ENCODE assay signal across 1 cellular context in the genomic region with DNA sequence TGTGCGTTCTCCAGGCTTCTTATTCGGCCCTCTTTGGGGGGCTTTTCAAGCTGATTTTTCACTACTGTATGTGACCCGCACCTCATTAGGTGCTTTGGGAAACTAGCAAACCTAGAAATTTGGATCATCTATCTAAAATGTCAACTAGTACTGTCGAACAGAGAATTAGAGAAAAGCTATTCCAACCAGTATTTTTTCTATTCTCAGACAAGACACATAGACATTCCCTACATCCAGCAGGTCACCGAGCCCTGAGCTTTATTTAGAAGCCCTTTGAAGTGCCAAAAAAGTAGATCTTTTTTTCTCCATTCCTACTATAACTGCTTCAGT.
TF ChIP-seq lines count a peak whose summit lies in the region.

No MANE protein-coding gene starts in this region.

TF ChIP-seq in HepG2, 621 proteins besides CTCF, POLR2A, EP300 and RAD21:
- no peak for TF ChIP-seq ZZZ3 (CRISPR knock-in tag; IDR thresholded peaks at IDR 0.05; ENCODE audit: borderline replicate concordance)
- TF ChIP-seq, protein P1, sequence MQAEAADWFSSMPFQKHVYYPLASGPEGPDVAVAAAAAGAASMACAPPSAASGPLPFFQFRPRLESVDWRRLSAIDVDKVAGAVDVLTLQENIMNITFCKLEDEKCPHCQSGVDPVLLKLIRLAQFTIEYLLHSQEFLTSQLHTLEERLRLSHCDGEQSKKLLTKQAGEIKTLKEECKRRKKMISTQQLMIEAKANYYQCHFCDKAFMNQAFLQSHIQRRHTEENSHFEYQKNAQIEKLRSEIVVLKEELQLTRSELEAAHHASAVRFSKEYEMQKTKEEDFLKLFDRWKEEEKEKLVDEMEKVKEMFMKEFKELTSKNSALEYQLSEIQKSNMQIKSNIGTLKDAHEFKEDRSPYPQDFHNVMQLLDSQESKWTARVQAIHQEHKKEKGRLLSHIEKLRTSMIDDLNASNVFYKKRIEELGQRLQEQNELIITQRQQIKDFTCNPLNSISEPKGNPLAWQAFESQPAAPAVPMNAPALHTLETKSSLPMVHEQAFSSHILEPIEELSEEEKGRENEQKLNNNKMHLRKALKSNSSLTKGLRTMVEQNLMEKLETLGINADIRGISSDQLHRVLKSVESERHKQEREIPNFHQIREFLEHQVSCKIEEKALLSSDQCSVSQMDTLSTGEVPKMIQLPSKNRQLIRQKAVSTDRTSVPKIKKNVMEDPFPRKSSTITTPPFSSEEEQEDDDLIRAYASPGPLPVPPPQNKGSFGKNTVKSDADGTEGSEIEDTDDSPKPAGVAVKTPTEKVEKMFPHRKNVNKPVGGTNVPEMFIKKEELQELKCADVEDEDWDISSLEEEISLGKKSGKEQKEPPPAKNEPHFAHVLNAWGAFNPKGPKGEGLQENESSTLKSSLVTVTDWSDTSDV (CRISPR knock-in tag; IDR thresholded peaks at IDR 0.05): no peak
- TF ChIP-seq, protein P2, sequence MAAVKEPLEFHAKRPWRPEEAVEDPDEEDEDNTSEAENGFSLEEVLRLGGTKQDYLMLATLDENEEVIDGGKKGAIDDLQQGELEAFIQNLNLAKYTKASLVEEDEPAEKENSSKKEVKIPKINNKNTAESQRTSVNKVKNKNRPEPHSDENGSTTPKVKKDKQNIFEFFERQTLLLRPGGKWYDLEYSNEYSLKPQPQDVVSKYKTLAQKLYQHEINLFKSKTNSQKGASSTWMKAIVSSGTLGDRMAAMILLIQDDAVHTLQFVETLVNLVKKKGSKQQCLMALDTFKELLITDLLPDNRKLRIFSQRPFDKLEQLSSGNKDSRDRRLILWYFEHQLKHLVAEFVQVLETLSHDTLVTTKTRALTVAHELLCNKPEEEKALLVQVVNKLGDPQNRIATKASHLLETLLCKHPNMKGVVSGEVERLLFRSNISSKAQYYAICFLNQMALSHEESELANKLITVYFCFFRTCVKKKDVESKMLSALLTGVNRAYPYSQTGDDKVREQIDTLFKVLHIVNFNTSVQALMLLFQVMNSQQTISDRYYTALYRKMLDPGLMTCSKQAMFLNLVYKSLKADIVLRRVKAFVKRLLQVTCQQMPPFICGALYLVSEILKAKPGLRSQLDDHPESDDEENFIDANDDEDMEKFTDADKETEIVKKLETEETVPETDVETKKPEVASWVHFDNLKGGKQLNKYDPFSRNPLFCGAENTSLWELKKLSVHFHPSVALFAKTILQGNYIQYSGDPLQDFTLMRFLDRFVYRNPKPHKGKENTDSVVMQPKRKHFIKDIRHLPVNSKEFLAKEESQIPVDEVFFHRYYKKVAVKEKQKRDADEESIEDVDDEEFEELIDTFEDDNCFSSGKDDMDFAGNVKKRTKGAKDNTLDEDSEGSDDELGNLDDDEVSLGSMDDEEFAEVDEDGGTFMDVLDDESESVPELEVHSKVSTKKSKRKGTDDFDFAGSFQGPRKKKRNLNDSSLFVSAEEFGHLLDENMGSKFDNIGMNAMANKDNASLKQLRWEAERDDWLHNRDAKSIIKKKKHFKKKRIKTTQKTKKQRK (IDR thresholded peaks at IDR 0.05; ENCODE audit: low read length): no peak
- 0 out of 2 replicates have a peak, but pooled peaks have one; percentile 40 for TF ChIP-seq MTF2 (CRISPR knock-in tag; IDR thresholded peaks at IDR 0.05; ENCODE audit: borderline replicate concordance)
- TF ChIP-seq ZNF614 (CRISPR knock-in tag; IDR thresholded peaks at IDR 0.05; ENCODE audit: borderline replicate concordance): no peak
- TF ChIP-seq ZFYVE20 (CRISPR knock-in tag; IDR thresholded peaks at IDR 0.05; ENCODE audit: borderline replicate concordance, low read depth): no peak
- no peak for TF ChIP-seq ZNF382 (CRISPR knock-in tag; IDR thresholded peaks at IDR 0.05; ENCODE audit: borderline replicate concordance)
- no peak for TF ChIP-seq GABPA (IDR thresholded peaks at IDR 0.05; ENCODE audit: low read depth, low read length)
- no peak for TF ChIP-seq GABPA (CRISPR knock-in tag; IDR thresholded peaks at IDR 0.05; ENCODE audit: low read depth)
- no peak for TF ChIP-seq SUZ12 (IDR thresholded peaks at IDR 0.05; ENCODE audit: low read depth, low read length)
- no peak for TF ChIP-seq ZNF703 (CRISPR knock-in tag; IDR thresholded peaks at IDR 0.05; ENCODE audit: borderline replicate concordance)
- TF ChIP-seq ATAD3A (CRISPR knock-in tag; IDR thresholded peaks at IDR 0.05): no peak
- 0 out of 2 replicates have a peak, but pooled peaks have one; percentile 21 for TF ChIP-seq NR2F2 (IDR thresholded peaks at IDR 0.05; ENCODE audit: borderline replicate concordance, low read depth)
- TF ChIP-seq PBX3 (CRISPR knock-in tag; IDR thresholded peaks at IDR 0.05; ENCODE audit: borderline replicate concordance): no peak
- no peak for TF ChIP-seq ZNF367 (CRISPR knock-in tag; IDR thresholded peaks at IDR 0.05; ENCODE audit: borderline replicate concordance)
- TF ChIP-seq, protein P3, sequence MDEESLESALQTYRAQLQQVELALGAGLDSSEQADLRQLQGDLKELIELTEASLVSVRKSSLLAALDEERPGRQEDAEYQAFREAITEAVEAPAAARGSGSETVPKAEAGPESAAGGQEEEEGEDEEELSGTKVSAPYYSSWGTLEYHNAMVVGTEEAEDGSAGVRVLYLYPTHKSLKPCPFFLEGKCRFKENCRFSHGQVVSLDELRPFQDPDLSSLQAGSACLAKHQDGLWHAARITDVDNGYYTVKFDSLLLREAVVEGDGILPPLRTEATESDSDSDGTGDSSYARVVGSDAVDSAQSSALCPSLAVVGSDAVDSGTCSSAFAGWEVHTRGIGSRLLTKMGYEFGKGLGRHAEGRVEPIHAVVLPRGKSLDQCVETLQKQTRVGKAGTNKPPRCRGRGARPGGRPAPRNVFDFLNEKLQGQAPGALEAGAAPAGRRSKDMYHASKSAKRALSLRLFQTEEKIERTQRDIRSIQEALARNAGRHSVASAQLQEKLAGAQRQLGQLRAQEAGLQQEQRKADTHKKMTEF (CRISPR knock-in tag; IDR thresholded peaks at IDR 0.05): 0 out of 2 replicates have a peak, but pooled peaks have one; percentile 3
- 0 out of 2 replicates have a peak, but pooled peaks have one; percentile 2 for TF ChIP-seq CHCHD3 (CRISPR knock-in tag; IDR thresholded peaks at IDR 0.05)
- no peak for TF ChIP-seq ZNF878 (CRISPR knock-in tag; IDR thresholded peaks at IDR 0.05)
- TF ChIP-seq TCF7 (IDR thresholded peaks at IDR 0.05; ENCODE audit: low read depth): no peak
- TF ChIP-seq, protein P4, sequence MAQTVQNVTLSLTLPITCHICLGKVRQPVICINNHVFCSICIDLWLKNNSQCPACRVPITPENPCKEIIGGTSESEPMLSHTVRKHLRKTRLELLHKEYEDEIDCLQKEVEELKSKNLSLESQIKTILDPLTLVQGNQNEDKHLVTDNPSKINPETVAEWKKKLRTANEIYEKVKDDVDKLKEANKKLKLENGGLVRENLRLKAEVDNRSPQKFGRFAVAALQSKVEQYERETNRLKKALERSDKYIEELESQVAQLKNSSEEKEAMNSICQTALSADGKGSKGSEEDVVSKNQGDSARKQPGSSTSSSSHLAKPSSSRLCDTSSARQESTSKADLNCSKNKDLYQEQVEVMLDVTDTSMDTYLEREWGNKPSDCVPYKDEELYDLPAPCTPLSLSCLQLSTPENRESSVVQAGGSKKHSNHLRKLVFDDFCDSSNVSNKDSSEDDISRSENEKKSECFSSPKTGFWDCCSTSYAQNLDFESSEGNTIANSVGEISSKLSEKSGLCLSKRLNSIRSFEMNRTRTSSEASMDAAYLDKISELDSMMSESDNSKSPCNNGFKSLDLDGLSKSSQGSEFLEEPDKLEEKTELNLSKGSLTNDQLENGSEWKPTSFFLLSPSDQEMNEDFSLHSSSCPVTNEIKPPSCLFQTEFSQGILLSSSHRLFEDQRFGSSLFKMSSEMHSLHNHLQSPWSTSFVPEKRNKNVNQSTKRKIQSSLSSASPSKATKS (CRISPR knock-in tag; IDR thresholded peaks at IDR 0.05): no peak
